In genomic region chr11:85256433-85256832, GRCh38 we compare ENCODE assay signal across 1 cellular context.
TF ChIP-seq lines count a peak whose summit lies in the region.

No MANE protein-coding gene starts in this region.

TF ChIP-seq in WTC11, 78 proteins besides CTCF, POLR2A, EP300 and RAD21 (continued from another document):
- TF ChIP-seq, protein P1, sequence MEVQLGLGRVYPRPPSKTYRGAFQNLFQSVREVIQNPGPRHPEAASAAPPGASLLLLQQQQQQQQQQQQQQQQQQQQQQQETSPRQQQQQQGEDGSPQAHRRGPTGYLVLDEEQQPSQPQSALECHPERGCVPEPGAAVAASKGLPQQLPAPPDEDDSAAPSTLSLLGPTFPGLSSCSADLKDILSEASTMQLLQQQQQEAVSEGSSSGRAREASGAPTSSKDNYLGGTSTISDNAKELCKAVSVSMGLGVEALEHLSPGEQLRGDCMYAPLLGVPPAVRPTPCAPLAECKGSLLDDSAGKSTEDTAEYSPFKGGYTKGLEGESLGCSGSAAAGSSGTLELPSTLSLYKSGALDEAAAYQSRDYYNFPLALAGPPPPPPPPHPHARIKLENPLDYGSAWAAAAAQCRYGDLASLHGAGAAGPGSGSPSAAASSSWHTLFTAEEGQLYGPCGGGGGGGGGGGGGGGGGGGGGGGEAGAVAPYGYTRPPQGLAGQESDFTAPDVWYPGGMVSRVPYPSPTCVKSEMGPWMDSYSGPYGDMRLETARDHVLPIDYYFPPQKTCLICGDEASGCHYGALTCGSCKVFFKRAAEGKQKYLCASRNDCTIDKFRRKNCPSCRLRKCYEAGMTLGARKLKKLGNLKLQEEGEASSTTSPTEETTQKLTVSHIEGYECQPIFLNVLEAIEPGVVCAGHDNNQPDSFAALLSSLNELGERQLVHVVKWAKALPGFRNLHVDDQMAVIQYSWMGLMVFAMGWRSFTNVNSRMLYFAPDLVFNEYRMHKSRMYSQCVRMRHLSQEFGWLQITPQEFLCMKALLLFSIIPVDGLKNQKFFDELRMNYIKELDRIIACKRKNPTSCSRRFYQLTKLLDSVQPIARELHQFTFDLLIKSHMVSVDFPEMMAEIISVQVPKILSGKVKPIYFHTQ (CRISPR knock-in tag; IDR thresholded peaks at IDR 0.05), result no peak
- TF ChIP-seq, protein P2, sequence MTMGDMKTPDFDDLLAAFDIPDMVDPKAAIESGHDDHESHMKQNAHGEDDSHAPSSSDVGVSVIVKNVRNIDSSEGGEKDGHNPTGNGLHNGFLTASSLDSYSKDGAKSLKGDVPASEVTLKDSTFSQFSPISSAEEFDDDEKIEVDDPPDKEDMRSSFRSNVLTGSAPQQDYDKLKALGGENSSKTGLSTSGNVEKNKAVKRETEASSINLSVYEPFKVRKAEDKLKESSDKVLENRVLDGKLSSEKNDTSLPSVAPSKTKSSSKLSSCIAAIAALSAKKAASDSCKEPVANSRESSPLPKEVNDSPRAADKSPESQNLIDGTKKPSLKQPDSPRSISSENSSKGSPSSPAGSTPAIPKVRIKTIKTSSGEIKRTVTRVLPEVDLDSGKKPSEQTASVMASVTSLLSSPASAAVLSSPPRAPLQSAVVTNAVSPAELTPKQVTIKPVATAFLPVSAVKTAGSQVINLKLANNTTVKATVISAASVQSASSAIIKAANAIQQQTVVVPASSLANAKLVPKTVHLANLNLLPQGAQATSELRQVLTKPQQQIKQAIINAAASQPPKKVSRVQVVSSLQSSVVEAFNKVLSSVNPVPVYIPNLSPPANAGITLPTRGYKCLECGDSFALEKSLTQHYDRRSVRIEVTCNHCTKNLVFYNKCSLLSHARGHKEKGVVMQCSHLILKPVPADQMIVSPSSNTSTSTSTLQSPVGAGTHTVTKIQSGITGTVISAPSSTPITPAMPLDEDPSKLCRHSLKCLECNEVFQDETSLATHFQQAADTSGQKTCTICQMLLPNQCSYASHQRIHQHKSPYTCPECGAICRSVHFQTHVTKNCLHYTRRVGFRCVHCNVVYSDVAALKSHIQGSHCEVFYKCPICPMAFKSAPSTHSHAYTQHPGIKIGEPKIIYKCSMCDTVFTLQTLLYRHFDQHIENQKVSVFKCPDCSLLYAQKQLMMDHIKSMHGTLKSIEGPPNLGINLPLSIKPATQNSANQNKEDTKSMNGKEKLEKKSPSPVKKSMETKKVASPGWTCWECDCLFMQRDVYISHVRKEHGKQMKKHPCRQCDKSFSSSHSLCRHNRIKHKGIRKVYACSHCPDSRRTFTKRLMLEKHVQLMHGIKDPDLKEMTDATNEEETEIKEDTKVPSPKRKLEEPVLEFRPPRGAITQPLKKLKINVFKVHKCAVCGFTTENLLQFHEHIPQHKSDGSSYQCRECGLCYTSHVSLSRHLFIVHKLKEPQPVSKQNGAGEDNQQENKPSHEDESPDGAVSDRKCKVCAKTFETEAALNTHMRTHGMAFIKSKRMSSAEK (CRISPR knock-in tag; IDR thresholded peaks at IDR 0.05; ENCODE audit: borderline replicate concordance), result no peak
- TF ChIP-seq SMAD4 (CRISPR knock-in tag; IDR thresholded peaks at IDR 0.05) (no peak), RORB (CRISPR knock-in tag; IDR thresholded peaks at IDR 0.05) (no peak), ETV6 (CRISPR knock-in tag; IDR thresholded peaks at IDR 0.05) (no peak), FOXK1 (CRISPR knock-in tag; IDR thresholded peaks at IDR 0.05) (no peak), ZNF138 (CRISPR knock-in tag; conservative IDR thresholded peaks at IDR 0.05) (no peak), ATF3 (CRISPR knock-in tag; conservative IDR thresholded peaks at IDR 0.05) (no peak), NFYB (CRISPR knock-in tag; conservative IDR thresholded peaks at IDR 0.05; ENCODE audit: low read depth) (no peak), PRRX2 (CRISPR knock-in tag; IDR thresholded peaks at IDR 0.05) (no peak), ZNF232 (CRISPR knock-in tag; IDR thresholded peaks at IDR 0.05) (no peak), MXD4 (CRISPR knock-in tag; IDR thresholded peaks at IDR 0.05; ENCODE audit: borderline replicate concordance) (no peak)
- TF ChIP-seq, protein P3, sequence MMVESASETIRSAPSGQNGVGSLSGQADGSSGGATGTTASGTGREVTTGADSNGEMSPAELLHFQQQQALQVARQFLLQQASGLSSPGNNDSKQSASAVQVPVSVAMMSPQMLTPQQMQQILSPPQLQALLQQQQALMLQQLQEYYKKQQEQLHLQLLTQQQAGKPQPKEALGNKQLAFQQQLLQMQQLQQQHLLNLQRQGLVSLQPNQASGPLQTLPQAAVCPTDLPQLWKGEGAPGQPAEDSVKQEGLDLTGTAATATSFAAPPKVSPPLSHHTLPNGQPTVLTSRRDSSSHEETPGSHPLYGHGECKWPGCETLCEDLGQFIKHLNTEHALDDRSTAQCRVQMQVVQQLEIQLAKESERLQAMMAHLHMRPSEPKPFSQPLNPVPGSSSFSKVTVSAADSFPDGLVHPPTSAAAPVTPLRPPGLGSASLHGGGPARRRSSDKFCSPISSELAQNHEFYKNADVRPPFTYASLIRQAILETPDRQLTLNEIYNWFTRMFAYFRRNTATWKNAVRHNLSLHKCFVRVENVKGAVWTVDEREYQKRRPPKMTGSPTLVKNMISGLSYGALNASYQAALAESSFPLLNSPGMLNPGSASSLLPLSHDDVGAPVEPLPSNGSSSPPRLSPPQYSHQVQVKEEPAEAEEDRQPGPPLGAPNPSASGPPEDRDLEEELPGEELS (CRISPR knock-in tag; IDR thresholded peaks at IDR 0.05), result no peak
